Comparison of ENCODE assay signal across 12 cellular contexts in genomic region chr5:16812911-16813310, GRCh38.
DNase-seq lines count a peak whose midpoint lies in the region; FAIRE-seq and TF ChIP-seq lines count a peak whose summit lies in the region.
"Had no signal": no experiment of that assay in that cellular context is flagged by ENCODE, and none has a peak within 500 bp of the region (broad histone marks: within the 10 kb centered on the region; RNA-seq: fewer than 3 reads in every experiment).

No MANE protein-coding gene starts in this region.

- H3K4me3 ChIP-seq in fibroblast of the aortic adventitia (ENCODE audit: low read depth, low read length): no peak overlapping the region
- no peak overlapping the region for H3K4me3 ChIP-seq in thyroid gland (replicated peaks in 1 of 3)
- H3K4me3 ChIP-seq: cardiac muscle cell, GM23248 had no signal

- no peaks in the 10 kb centered on the region for H3K9me3 ChIP-seq in thyroid gland

- DNase-seq in NCI-H2171 treated with DMSO at 0.1 percent for 48 hours (lab: John Stamatoyannopoulos, UW) (peak; percentile 7), NCI-H2171 (lab: John Stamatoyannopoulos, UW) (no peak), RCC 7860 (ENCODE audit: low spot score) (peak; percentile 82), fibroblast of the aortic adventitia (ENCODE audit: low read depth) (peak; percentile 93), thyroid gland (peak; percentile 41 to 44), AG08395 (ENCODE audit: low spot score) (no peak), globus pallidus (ENCODE audit: low spot score) (no peak), mesenteric fat pad (ENCODE audit: low spot score) (no peak)
- DNase-seq: activated T-cell treated with anti-CD3 and anti-CD28 coated beads, Interleukin-2, amount 50 U/mL, for 1 hour; GM23248; left ventricle myocardium superior had no signal

- intact Hi-C loops in thyroid gland (cut with DNase I): no loop called here

- peak; percentile 33 for TF ChIP-seq CTCF in fibroblast of the aortic adventitia (IDR thresholded peaks at IDR 0.05; ENCODE audit: insufficient read depth, low read length)
- no peak for TF ChIP-seq CTCF in thyroid gland (IDR thresholded peaks at IDR 0.05)

- H3K36me3 ChIP-seq in thyroid gland: no peaks in the 10 kb centered on the region
- H3K36me3 ChIP-seq: cardiac muscle cell had no signal

- no peaks in the 10 kb centered on the region for H3K27me3 ChIP-seq in thyroid gland
- H3K27me3 ChIP-seq: cardiac muscle cell had no signal

- no peak overlapping the region for H3K27ac ChIP-seq in thyroid gland
- H3K27ac ChIP-seq: cardiac muscle cell, GM23248 had no signal

- peaks cover 28 to 45% of the 10 kb centered on the region in 2 donors for H3K4me1 ChIP-seq in thyroid gland

- FAIRE-seq in RCC 7860 (lab: Jason Lieb, UNC): peak; percentile 75

- 79 to 82% methylated on average over 4 of the region's 4 CpGs for WGBS in thyroid gland, 2 donors

- no peak for TF ChIP-seq POLR2A in thyroid gland (IDR thresholded peaks at IDR 0.05)

Comparison
In these comparisons a context has a peak if more than half of its experiments do, and no peak if none do; other contexts are left out.
1. DNase-seq: peak in NCI-H2171 treated with DMSO at 0.1 percent for 48 hours (single experiment), RCC 7860 (single experiment), fibroblast of the aortic adventitia (single experiment) and thyroid gland (2 of 2); none in NCI-H2171 (single experiment), AG08395 (single experiment), globus pallidus (single experiment) and mesenteric fat pad (single experiment).